Comparison of ENCODE assay signal across 1 cellular context in the genomic region with DNA sequence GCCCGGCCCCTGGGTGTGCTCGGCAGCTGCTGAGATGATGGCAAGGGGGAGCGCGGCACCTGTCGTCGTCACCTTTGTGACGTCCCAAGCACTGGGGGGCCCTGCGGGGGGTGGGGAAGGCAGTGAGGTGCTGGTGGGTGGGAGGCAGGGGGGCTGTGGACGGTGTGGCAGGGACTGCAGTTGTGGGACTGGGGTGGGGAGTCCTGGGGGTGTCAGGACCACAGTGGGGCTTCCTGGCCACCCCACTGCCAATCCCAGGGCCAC.
TF ChIP-seq lines count a peak whose summit lies in the region.

No MANE protein-coding gene starts in this region.

TF ChIP-seq in H1, 55 proteins besides CTCF, POLR2A, EP300 and RAD21:
- TF ChIP-seq CBX5 (IDR thresholded peaks at IDR 0.05; ENCODE audit: low read depth, low read length) = no peak
- TF ChIP-seq MAFK (IDR thresholded peaks at IDR 0.05; ENCODE audit: low read depth, low read length) = no peak
- no peak for TF ChIP-seq E2F6 (IDR thresholded peaks at IDR 0.05)
- no peak for TF ChIP-seq JUN (IDR thresholded peaks at IDR 0.05; ENCODE audit: low read depth, low read length)
- TF ChIP-seq ASH2L (IDR thresholded peaks at IDR 0.05; ENCODE audit: low read length) = no peak
- TF ChIP-seq CHD2 (IDR thresholded peaks at IDR 0.05; ENCODE audit: low read length) = no peak
- TF ChIP-seq SIN3A (conservative IDR thresholded peaks at IDR 0.05 in 1 of 2, IDR thresholded peaks at IDR 0.05 in 1 of 2; ENCODE audit: low read depth in 1 of 2, low read length in 2 of 2) = no peak
- no peak for TF ChIP-seq YY1 (IDR thresholded peaks at IDR 0.05; ENCODE audit: low read depth, low read length)
- no peak for TF ChIP-seq SIX5 (IDR thresholded peaks at IDR 0.05; ENCODE audit: low read depth, low read length)
- no peak for TF ChIP-seq GTF2F1 (IDR thresholded peaks at IDR 0.05; ENCODE audit: borderline replicate concordance, low read depth, low read length)
- no peak for TF ChIP-seq SP2 (IDR thresholded peaks at IDR 0.05; ENCODE audit: low read length)
